In the genomic region with DNA sequence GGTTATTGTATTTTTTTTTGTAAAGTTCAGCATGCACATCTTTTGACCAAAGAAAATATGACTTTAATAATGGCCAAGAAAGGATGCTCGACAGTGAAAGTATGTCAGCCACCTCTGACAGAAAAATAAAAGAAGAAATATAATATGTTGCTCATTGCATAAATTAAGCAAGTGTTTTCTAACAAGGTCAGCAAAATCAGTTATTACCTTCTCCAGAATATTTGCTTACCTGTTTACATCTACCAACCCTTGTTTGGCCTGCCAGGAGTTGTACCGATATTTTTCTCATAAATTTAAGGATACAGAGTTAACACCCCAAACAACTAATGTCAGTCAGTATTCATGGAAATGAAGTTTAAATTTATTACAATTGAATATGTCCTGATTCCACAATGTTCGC, we compare ENCODE assay signal across 1 cellular context.
TF ChIP-seq lines count a peak whose summit lies in the region.

No MANE protein-coding gene starts in this region.

TF ChIP-seq in HepG2, 621 proteins besides CTCF, POLR2A, EP300 and RAD21 (continued from another document):
- TF ChIP-seq, protein P1, sequence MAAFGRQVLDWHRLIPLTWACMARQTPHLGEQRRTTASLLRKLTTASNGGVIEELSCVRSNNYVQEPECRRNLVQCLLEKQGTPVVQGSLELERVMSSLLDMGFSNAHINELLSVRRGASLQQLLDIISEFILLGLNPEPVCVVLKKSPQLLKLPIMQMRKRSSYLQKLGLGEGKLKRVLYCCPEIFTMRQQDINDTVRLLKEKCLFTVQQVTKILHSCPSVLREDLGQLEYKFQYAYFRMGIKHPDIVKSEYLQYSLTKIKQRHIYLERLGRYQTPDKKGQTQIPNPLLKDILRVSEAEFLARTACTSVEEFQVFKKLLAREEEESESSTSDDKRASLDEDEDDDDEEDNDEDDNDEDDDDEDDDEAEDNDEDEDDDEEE (CRISPR knock-in tag; IDR thresholded peaks at IDR 0.05), result no peak
- peak; percentile 63 for TF ChIP-seq MAFF (IDR thresholded peaks at IDR 0.05; ENCODE audit: low read depth, low read length)
TF ChIP-seq in HepG2: peak in this region for 2.
